ENCODE assay signal across 8 cellular contexts in genomic region chr17:2594657-2595085, GRCh38. TPM values are rescaled to one million over a fixed set of nuclear protein-coding genes. Genes with fewer than 3 reads are reported as not detected.
DNase-seq lines count a peak whose midpoint lies in the region; ATAC-seq, FAIRE-seq and TF ChIP-seq lines count a peak whose summit lies in the region.

No MANE protein-coding gene starts in this region.

- H3K36me3 Mint-ChIP-seq in CD4-positive, CD25-positive, alpha-beta regulatory T cell = no peaks in the 10 kb centered on the region

- RAD21 ChIA-PET in GM12878 (lab: Charles Lee; ENCODE audit: unreplicated experiment) = interaction anchor here (0.9 kb wide), 1 partner anchor 84 kb away, joined by 3 read pairs; no protein-coding TSS in a partner anchor

- peaks cover 0 to 1% (median 0%) of the 10 kb centered on the region in 7 donors for H3K9me3 Mint-ChIP-seq in CD4-positive, CD25-positive, alpha-beta regulatory T cell

- H2AFZ ChIP-seq in GM12878 (ENCODE audit: control insufficient read depth, low read depth, low read length) = no peak overlapping the region; the same call in 1 of the 2 replicates

- H3K27ac ChIP-seq in CD4-positive, CD25-positive, alpha-beta regulatory T cell (ENCODE audit: insufficient read depth, low read length, poor library complexity, severe bottlenecking) = peak overlapping the region; percentile 98
- peak overlapping the region; percentile 89 for H3K27ac ChIP-seq in GM12878 (ENCODE audit: control insufficient read depth, insufficient read depth)
- peak overlapping the region; percentile 98 for H3K27ac ChIP-seq in upper lobe of right lung

- intact Hi-C loops in GM12878 (cut with micrococcal nuclease; ENCODE audit: unreplicated experiment) (loop anchor here (10.0 kb wide), 1 partner anchor 190 kb away; the partner anchor contains the start of gene MNT), upper lobe of right lung (cut with DNase I) (no loop called here)

- H3K4me3 ChIP-seq in CD4-positive, CD25-positive, alpha-beta regulatory T cell (ENCODE audit: low read depth, low read length) = peak overlapping the region; percentile 98
- H3K4me3 ChIP-seq in GM12878 = peak overlapping the region; percentile 83
- peak overlapping the region; percentile 91 for H3K4me3 ChIP-seq in upper lobe of right lung

- H3K9me3 ChIP-seq in CD4-positive, CD25-positive, alpha-beta regulatory T cell (ENCODE audit: control insufficient read depth in 2 of 2, low read length in 2 of 2) = no peaks in the 10 kb centered on the region
- H3K9me3 ChIP-seq in GM12878 (replicated peaks; ENCODE audit: control insufficient read depth, insufficient read depth, low read length) (no peaks in the 10 kb centered on the region), upper lobe of right lung (no peaks in the 10 kb centered on the region)

- H3K36me3 ChIP-seq in CD4-positive, CD25-positive, alpha-beta regulatory T cell (ENCODE audit: control insufficient read depth, insufficient read depth, low read length) = no peaks in the 10 kb centered on the region
- H3K36me3 ChIP-seq in GM12878 (ENCODE audit: control insufficient read depth in 2 of 2, insufficient read depth in 2 of 2, low read length in 1 of 2) (no peaks in the 10 kb centered on the region), upper lobe of right lung (no peaks in the 10 kb centered on the region)

- peak overlapping the region; percentile 93 to 100 (median 96) for H3K4me3 Mint-ChIP-seq in CD4-positive, CD25-positive, alpha-beta regulatory T cell

- peak in 2 of 3 donors; percentile 16 to 23 for DNase-seq in CD4-positive, CD25-positive, alpha-beta regulatory T cell
- DNase-seq in LHCN-M2 (ENCODE audit: low read depth) (peak; percentile 3), GM12878 (ENCODE audit: low read depth, low spot score) (no peak), medulla oblongata (ENCODE audit: extremely low spot score) (peak; percentile 33), upper lobe of right lung (no peak), GM20000 (ENCODE audit: low spot score) (no peak)

- H3K9ac ChIP-seq in GM12878 (ENCODE audit: control insufficient read depth, insufficient read depth, low read length) = peak overlapping the region; percentile 89

- H3K27me3 ChIP-seq in CD4-positive, CD25-positive, alpha-beta regulatory T cell (ENCODE audit: control insufficient read depth, insufficient read depth, low read length) = no peaks in the 10 kb centered on the region
- H3K27me3 ChIP-seq in GM12878 (replicated peaks in 1 of 2; ENCODE audit: control insufficient read depth in 2 of 2, insufficient read depth in 2 of 2, low read length in 1 of 2) = no peaks in the 10 kb centered on the region
- no peaks in the 10 kb centered on the region for H3K27me3 ChIP-seq in upper lobe of right lung

- no peak for TF ChIP-seq RAD21 in GM12878 (IDR thresholded peaks at IDR 0.05; ENCODE audit: insufficient read depth, low read depth, low read length)

- peaks cover 59% of the 10 kb centered on the region for H3K79me2 ChIP-seq in GM12878 (ENCODE audit: control insufficient read depth, insufficient read depth, low read length)

- POLR2A ChIA-PET in GM12878 (lab: Charles Lee) = interaction anchor here (0.6 to 2.5 kb wide), 2 partner anchors 85 to 105 kb away, joined by 3 to 6 read pairs; no protein-coding TSS in a partner anchor

- H3K4me1 ChIP-seq in CD4-positive, CD25-positive, alpha-beta regulatory T cell (ENCODE audit: control insufficient read depth, insufficient read depth, low read length, poor library complexity, severe bottlenecking) = peaks cover 51% of the 10 kb centered on the region
- H3K4me1 ChIP-seq in GM12878 (ENCODE audit: control insufficient read depth, insufficient read depth, low read length) (no peaks in the 10 kb centered on the region), upper lobe of right lung (peaks cover 41% of the 10 kb centered on the region)

- H4K20me1 ChIP-seq in GM12878 (ENCODE audit: control insufficient read depth, insufficient read depth) = 0 out of 2 replicates have a peak, but pooled peaks cover 5% of the 10 kb centered on the region

- SMC1A ChIA-PET in GM12878 (lab: Charles Lee; ENCODE audit: uncharacterized antibody, unreplicated experiment) = interaction anchor here (1.2 kb wide), 1 partner anchor 179 kb away, joined by 4 read pairs; no protein-coding TSS in a partner anchor

- peak overlapping the region; percentile 67 to 97 (median 92) for H3K27ac Mint-ChIP-seq in CD4-positive, CD25-positive, alpha-beta regulatory T cell

- ATAC-seq in CD4-positive, CD25-positive, alpha-beta regulatory T cell (ENCODE audit: low read depth in 2 of 2) = no peak
- ATAC-seq in GM12878 = peak; percentile 9
- ATAC-seq in upper lobe of right lung = no peak
- ATAC-seq in HG03025 (IDR thresholded peaks at IDR 0.05; ENCODE audit: low FRiP score, unreplicated experiment) = no peak
- no peak for ATAC-seq in GM21737 (IDR thresholded peaks at IDR 0.05; ENCODE audit: unreplicated experiment)

- FAIRE-seq in GM12878 (lab: Jason Lieb, UNC) = no peak

- in situ Hi-C loops in GM12878 (cut with MboI) = no loop called here

- CTCF ChIA-PET in GM12878 (lab: Yijun Ruan, JAX) = interaction anchor here (1.3 kb wide), 1 partner anchor 212 kb away, joined by 3 read pairs; no protein-coding TSS in a partner anchor

- no peak for TF ChIP-seq EP300 in GM12878 (IDR thresholded peaks at IDR 0.05; ENCODE audit: borderline replicate concordance in 1 of 2, control insufficient read depth in 1 of 2, low read depth in 2 of 2, low read length in 2 of 2)

- 1% methylated on average over 12 of the region's 12 CpGs for WGBS in GM12878 (ENCODE audit: insufficient coverage, insufficient replicate concordance, low lambda C conversion rate, missing lambda C conversion rate)

- H3K4me2 ChIP-seq in GM12878 (ENCODE audit: control insufficient read depth, insufficient read depth) = peak overlapping the region; percentile 74

- TF ChIP-seq CTCF in GM12878 (IDR thresholded peaks at IDR 0.05 in 2 of 3, conservative IDR thresholded peaks at IDR 0.05 in 1 of 3; ENCODE audit: control insufficient read depth in 2 of 3, extremely low read depth in 1 of 3, insufficient read depth in 1 of 3, low read depth in 3 of 3, low read length in 3 of 3) = no peak
- no peak for TF ChIP-seq CTCF in upper lobe of right lung (IDR thresholded peaks at IDR 0.05)
- no peak for TF ChIP-seq CTCF in GM20000 (IDR thresholded peaks at IDR 0.05; ENCODE audit: extremely low read depth, missing control alignments)

- no peaks in the 10 kb centered on the region for H3K27me3 Mint-ChIP-seq in CD4-positive, CD25-positive, alpha-beta regulatory T cell

- no peak for TF ChIP-seq POLR2A in GM12878 (IDR thresholded peaks at IDR 0.05; ENCODE audit: low read depth, low read length)

- peaks cover 27 to 48% (median 39%) of the 10 kb centered on the region in 4 donors for H3K4me1 Mint-ChIP-seq in CD4-positive, CD25-positive, alpha-beta regulatory T cell

- BruUV-seq in GM12878 (replicated peaks; lab: Mats Ljungman, UMichigan) = no TSS peak

TF ChIP-seq in GM12878, 131 proteins besides CTCF, POLR2A, EP300 and RAD21 (continues in another document):
- no peak for TF ChIP-seq CREB1 (IDR thresholded peaks at IDR 0.05; ENCODE audit: low read depth)
- TF ChIP-seq, protein P1, sequence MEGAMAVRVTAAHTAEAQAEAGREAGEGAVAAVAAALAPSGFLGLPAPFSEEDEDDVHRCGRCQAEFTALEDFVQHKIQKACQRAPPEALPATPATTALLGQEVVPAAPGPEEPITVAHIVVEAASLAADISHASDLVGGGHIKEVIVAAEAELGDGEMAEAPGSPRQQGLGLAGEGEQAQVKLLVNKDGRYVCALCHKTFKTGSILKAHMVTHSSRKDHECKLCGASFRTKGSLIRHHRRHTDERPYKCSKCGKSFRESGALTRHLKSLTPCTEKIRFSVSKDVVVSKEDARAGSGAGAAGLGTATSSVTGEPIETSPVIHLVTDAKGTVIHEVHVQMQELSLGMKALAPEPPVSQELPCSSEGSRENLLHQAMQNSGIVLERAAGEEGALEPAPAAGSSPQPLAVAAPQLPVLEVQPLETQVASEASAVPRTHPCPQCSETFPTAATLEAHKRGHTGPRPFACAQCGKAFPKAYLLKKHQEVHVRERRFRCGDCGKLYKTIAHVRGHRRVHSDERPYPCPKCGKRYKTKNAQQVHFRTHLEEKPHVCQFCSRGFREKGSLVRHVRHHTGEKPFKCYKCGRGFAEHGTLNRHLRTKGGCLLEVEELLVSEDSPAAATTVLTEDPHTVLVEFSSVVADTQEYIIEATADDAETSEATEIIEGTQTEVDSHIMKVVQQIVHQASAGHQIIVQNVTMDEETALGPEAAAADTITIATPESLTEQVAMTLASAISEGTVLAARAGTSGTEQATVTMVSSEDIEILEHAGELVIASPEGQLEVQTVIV (IDR thresholded peaks at IDR 0.05; ENCODE audit: borderline replicate concordance, partially characterized antibody) = no peak
- no peak for TF ChIP-seq YY1 (IDR thresholded peaks at IDR 0.05; ENCODE audit: low read depth, low read length)
- no peak for TF ChIP-seq ASH2L (IDR thresholded peaks at IDR 0.05; ENCODE audit: borderline replicate concordance, low read depth)

RNA-seq across cellular contexts. Expression of gene PAFAH1B1, which starts 1.2 kb away (rescaled TPM):
- total RNA-seq in CD4-positive, CD25-positive, alpha-beta regulatory T cell = 174 TPM
- polyA plus RNA-seq in CD4-positive, CD25-positive, alpha-beta regulatory T cell = 10 to 100 TPM; 20.6 to 39.7 (median 27.3) TPM
- total RNA-seq in LHCN-M2 (2014; rRNA removed) (59.1 and 89.2 TPM in 2 replicates), GM12878 (2014; rRNA removed) (28.9 and 30.1 TPM in 2 replicates), GM12878 (2014; rRNA removed; fragmentation: Illumina TruSeq; extraction: Trizol) (64.1 and 66.1 TPM in 2 replicates), GM12878 (2021) (94.4 and 96.8 TPM in 2 replicates), upper lobe of right lung (144 TPM)
- polyA plus RNA-seq in LHCN-M2 (2012) = 88.6 TPM
- 307 and 312 TPM in 2 replicates for total RNA-seq in GM12878 (2013; cell fraction: nucleolus; rRNA removed)
- 74.9 TPM for polyA plus RNA-seq in GM12878 (2011; ENCODE audit: low read depth)
- polyA plus RNA-seq in GM12878 (2011; rRNA removed) (107 and 117 TPM in 2 replicates), GM12878 (2014; fragmentation: Illumina TruSeq; extraction: Trizol) (61.2 and 87.3 TPM in 2 replicates), GM12878 (2014; fragmentation: Nextera tagmentation; extraction: Ambion mirVana) (10 to 100 TPM; 32.6 to 41.0 TPM), GM12878 (2014; rRNA removed) (47.6 and 48.8 TPM in 2 replicates), GM12878 (2016; fragmentation: Nextera tagmentation; extraction: Ambion mirVana) (10 to 100 TPM; 47.9 to 49.4 TPM)
- polyA plus RNA-seq in GM12878 (2011; cell fraction: cytosol; rRNA removed) = 43.3 and 60.4 TPM in 2 replicates
- 75.1 and 78.2 TPM in 2 replicates for polyA plus RNA-seq in GM12878 (2011; cell fraction: nucleus; rRNA removed)
- polyA plus RNA-seq in GM12878 (2012) = 87.4 and 107 TPM in 2 replicates
- polyA minus RNA-seq in GM12878 (2011; rRNA and poly(A)+ RNA removed) = 43.1 and 89.2 TPM in 2 replicates
- 34.1 and 43.7 TPM in 2 replicates for polyA minus RNA-seq in GM12878 (2011; cell fraction: cytosol; rRNA and poly(A)+ RNA removed)
- polyA minus RNA-seq in GM12878 (2011; cell fraction: nucleus; rRNA and poly(A)+ RNA removed) = 19.5 and 24.9 TPM in 2 replicates

Comparison
In these comparisons a context has a peak if more than half of its experiments do, and no peak if none do; other contexts are left out.
1. DNase-seq: peak in CD4-positive, CD25-positive, alpha-beta regulatory T cell (2 of 3), LHCN-M2 (single experiment) and medulla oblongata (single experiment); none in GM12878 (single experiment), upper lobe of right lung (single experiment) and GM20000 (single experiment).
2. Peak in every context shown above with its lines, with median percentiles within 50 percentile points of each other: H3K27ac ChIP-seq and H3K4me3 ChIP-seq.